ENCODE assay signal across 8 cellular contexts in genomic region chr11:33829430-33830141, GRCh38. TPM values are rescaled to one million over a fixed set of nuclear protein-coding genes. Genes with fewer than 3 reads are reported as not detected.
DNase-seq lines count a peak whose midpoint lies in the region; ATAC-seq and TF ChIP-seq lines count a peak whose summit lies in the region.

No MANE protein-coding gene starts in this region.

- no peak for TF ChIP-seq EP300 in ovary (IDR thresholded peaks at IDR 0.05)

- H3K4me1 Mint-ChIP-seq in activated naive CD8-positive, alpha-beta T cell treated with anti-CD3 and anti-CD28 coated beads for 36 hours = peaks cover 3% of the 10 kb centered on the region

- no peaks in the 10 kb centered on the region for H3K9me3 ChIP-seq in HUES6 (ENCODE audit: control insufficient read depth, insufficient read depth, low read depth, low read length)
- H3K9me3 ChIP-seq in RWPE2 (ENCODE audit: severe bottlenecking) = no peaks in the 10 kb centered on the region
- no peaks in the 10 kb centered on the region for H3K9me3 ChIP-seq in cardiac muscle cell (ENCODE audit: low read depth)
- no peaks in the 10 kb centered on the region for H3K9me3 ChIP-seq in ovary
- no peaks in the 10 kb centered on the region for H3K9me3 ChIP-seq in vagina

- DNase-seq in AG08396 (ENCODE audit: low spot score) (peak; percentile 88), RWPE2 (ENCODE audit: low spot score) (no peak), cardiac muscle cell (ENCODE audit: low read depth in 1 of 2, low spot score in 1 of 2) (peak; percentile 67 to 82), ovary (peak; percentile 35 to 66 (median 56)), vagina (ENCODE audit: extremely low spot score in 2 of 2) (no peak)
- peak; percentile 47 for DNase-seq in activated naive CD8-positive, alpha-beta T cell treated with anti-CD3 and anti-CD28 coated beads for 36 hours

- H3K27ac ChIP-seq in HUES6 (ENCODE audit: low read depth, low read length) (no peak overlapping the region), RWPE2 (ENCODE audit: poor library complexity, severe bottlenecking) (no peak overlapping the region), cardiac muscle cell (no peak overlapping the region), ovary (no peak overlapping the region), vagina (no peak overlapping the region)

- no peak overlapping the region for H3K27ac Mint-ChIP-seq in activated naive CD8-positive, alpha-beta T cell treated with anti-CD3 and anti-CD28 coated beads for 36 hours

- no peak overlapping the region for H3K9ac ChIP-seq in HUES6 (ENCODE audit: low read length)

- 20 to 23% (median 20%) methylated on average over 10 of the region's 10 CpGs for WGBS in ovary, 3 donors

- peaks cover 1% of the 10 kb centered on the region for H3K36me3 Mint-ChIP-seq in activated naive CD8-positive, alpha-beta T cell treated with anti-CD3 and anti-CD28 coated beads for 36 hours

- peak; percentile 59 for ATAC-seq in GM18517 (IDR thresholded peaks at IDR 0.05; ENCODE audit: unreplicated experiment)
- peak; percentile 71 for ATAC-seq in RWPE2 (ENCODE audit: low read depth)

- TF ChIP-seq POLR2A in ovary (IDR thresholded peaks at IDR 0.05) (no peak), vagina (IDR thresholded peaks at IDR 0.05) (no peak)

- H3K27me3 ChIP-seq in HUES6 (ENCODE audit: control insufficient read depth, insufficient read depth, low read length) (peaks cover 47% of the 10 kb centered on the region), RWPE2 (ENCODE audit: insufficient read depth, poor library complexity, severe bottlenecking) (peaks cover 5% of the 10 kb centered on the region), cardiac muscle cell (peaks cover 52% of the 10 kb centered on the region), ovary (no peaks in the 10 kb centered on the region), vagina (no peaks in the 10 kb centered on the region)

- peak overlapping the region; percentile 55 for H3K4me3 ChIP-seq in HUES6 (ENCODE audit: low read depth, low read length)
- peak overlapping the region; percentile 28 for H3K4me3 ChIP-seq in RWPE2 (ENCODE audit: severe bottlenecking)
- peak overlapping the region; percentile 29 for H3K4me3 ChIP-seq in cardiac muscle cell
- peak overlapping the region; percentile 33 for H3K4me3 ChIP-seq in ovary
- peak overlapping the region; percentile 42 to 62 for H3K4me3 ChIP-seq in vagina

- H3K4me1 ChIP-seq in HUES6 (ENCODE audit: control insufficient read depth, insufficient read depth, low read length) (peaks cover 3% of the 10 kb centered on the region; the same call in 1 of the 2 replicates), RWPE2 (ENCODE audit: insufficient read depth, poor library complexity, severe bottlenecking) (no peaks in the 10 kb centered on the region), cardiac muscle cell (ENCODE audit: low read depth) (no peaks in the 10 kb centered on the region), ovary (ENCODE audit: insufficient read depth) (peaks cover 2% of the 10 kb centered on the region), vagina (peaks cover 8% of the 10 kb centered on the region)

- H3K4me3 Mint-ChIP-seq in activated naive CD8-positive, alpha-beta T cell treated with anti-CD3 and anti-CD28 coated beads for 36 hours = peak overlapping the region; percentile 78

- peaks cover 73% of the 10 kb centered on the region for H3K27me3 Mint-ChIP-seq in activated naive CD8-positive, alpha-beta T cell treated with anti-CD3 and anti-CD28 coated beads for 36 hours

- H3K36me3 ChIP-seq in HUES6 (ENCODE audit: control insufficient read depth, insufficient read depth, low read length) = no peaks in the 10 kb centered on the region
- no peaks in the 10 kb centered on the region for H3K36me3 ChIP-seq in RWPE2 (ENCODE audit: low read depth)
- H3K36me3 ChIP-seq in cardiac muscle cell = no peaks in the 10 kb centered on the region
- no peaks in the 10 kb centered on the region for H3K36me3 ChIP-seq in ovary
- no peaks in the 10 kb centered on the region for H3K36me3 ChIP-seq in vagina

- intact Hi-C loops in ovary (cut with DNase I) (loop anchor here in 1 of 4 donors (10.0 kb wide), 3 partner anchors 465 to 665 kb away; no protein-coding TSS in a partner anchor), vagina (cut with DNase I) (no loop called here)

- TF ChIP-seq CTCF in RWPE2 (IDR thresholded peaks at IDR 0.05; ENCODE audit: poor library complexity, severe bottlenecking) (peak; percentile 86), cardiac muscle cell (IDR thresholded peaks at IDR 0.05; ENCODE audit: low read depth, low read length) (peak; percentile 87), ovary (IDR thresholded peaks at IDR 0.05) (peak; percentile 24 to 53 (median 47)), vagina (IDR thresholded peaks at IDR 0.05) (peak; percentile 55 to 71 (median 60))

- H3K9me3 Mint-ChIP-seq in activated naive CD8-positive, alpha-beta T cell treated with anti-CD3 and anti-CD28 coated beads for 36 hours = no peaks in the 10 kb centered on the region

RNA-seq across cellular contexts. Expression of gene FBXO3, which starts 55.3 kb away (rescaled TPM):
- 10 to 100 TPM; 10.1 to 13.2 TPM for total RNA-seq in activated naive CD8-positive, alpha-beta T cell treated with anti-CD3 and anti-CD28 coated beads for 36 hours
- total RNA-seq in cardiac muscle cell = 36.1 and 38.2 TPM in 2 replicates
- polyA plus RNA-seq in cardiac muscle cell = 31.1 and 34.4 TPM in 2 replicates
- 10 to 100 TPM; 30.0 to 43.0 (median 34.3) TPM for total RNA-seq in ovary
- polyA plus RNA-seq in ovary = 10 to 100 TPM; 25.2 to 33.2 TPM
- 29.7 TPM for total RNA-seq in vagina

Comparison
In these comparisons a context has a peak if more than half of its experiments do, and no peak if none do; other contexts are left out.
1. DNase-seq: peak in AG08396 (single experiment), activated naive CD8-positive, alpha-beta T cell treated with anti-CD3 and anti-CD28 coated beads for 36 hours (single experiment), cardiac muscle cell (2 of 2) and ovary (5 of 5); none in RWPE2 (single experiment) and vagina (0 of 2).
2. Peak in every context shown above with its lines, with median percentiles within 50 percentile points of each other: H3K4me3 ChIP-seq and CTCF ChIP-seq.